1 cellular context compared by ENCODE assay signal in the genomic region with DNA sequence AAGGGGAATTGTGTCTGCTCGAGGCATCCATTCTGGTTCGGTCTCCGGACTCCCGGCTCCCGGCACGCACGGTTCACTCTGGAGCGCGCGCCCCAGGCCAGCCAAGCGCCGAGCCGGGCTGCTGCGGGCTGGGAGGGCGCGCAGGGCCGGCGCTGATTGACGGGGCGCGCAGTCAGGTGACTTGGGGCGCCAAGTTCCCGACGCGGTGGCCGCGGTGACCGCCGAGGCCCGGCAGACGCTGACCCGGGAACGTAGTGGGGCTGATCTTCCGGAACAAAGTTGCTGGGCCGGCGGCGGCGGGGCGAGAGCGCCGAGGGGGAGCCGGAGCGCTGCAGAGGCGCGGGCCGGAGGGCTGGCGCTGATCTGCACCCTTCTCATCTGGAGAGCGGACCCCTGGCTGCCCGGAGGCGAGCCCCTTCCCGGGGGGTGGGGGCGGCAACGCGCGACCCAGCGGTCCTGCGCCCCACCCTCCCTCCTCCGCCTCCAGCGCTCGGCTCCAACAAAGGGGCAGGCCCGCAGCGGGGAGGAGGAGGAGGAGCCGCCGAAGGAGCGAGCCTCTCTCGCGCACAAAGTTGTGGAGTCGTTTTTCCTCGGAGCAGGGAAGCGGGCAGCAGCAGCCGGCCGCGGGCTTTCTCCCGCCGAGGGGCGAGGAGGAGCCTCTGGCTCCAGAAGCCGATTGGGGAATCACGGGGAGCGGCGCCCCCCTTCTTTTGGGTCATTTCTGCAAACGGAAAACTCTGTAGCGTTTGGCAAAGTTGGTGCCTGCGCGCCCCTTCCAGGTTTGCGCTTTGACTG.
TF ChIP-seq lines count a peak whose summit lies in the region.

A gene (plus strand): TSS at position 583 of the 795 bp plus-strand sequence. CDS start 6,494 bp downstream, outside the sequence.

TF ChIP-seq in WTC11, 78 proteins besides CTCF, POLR2A, EP300 and RAD21 (continued from another document and continues in another):
- TF ChIP-seq, protein P1, sequence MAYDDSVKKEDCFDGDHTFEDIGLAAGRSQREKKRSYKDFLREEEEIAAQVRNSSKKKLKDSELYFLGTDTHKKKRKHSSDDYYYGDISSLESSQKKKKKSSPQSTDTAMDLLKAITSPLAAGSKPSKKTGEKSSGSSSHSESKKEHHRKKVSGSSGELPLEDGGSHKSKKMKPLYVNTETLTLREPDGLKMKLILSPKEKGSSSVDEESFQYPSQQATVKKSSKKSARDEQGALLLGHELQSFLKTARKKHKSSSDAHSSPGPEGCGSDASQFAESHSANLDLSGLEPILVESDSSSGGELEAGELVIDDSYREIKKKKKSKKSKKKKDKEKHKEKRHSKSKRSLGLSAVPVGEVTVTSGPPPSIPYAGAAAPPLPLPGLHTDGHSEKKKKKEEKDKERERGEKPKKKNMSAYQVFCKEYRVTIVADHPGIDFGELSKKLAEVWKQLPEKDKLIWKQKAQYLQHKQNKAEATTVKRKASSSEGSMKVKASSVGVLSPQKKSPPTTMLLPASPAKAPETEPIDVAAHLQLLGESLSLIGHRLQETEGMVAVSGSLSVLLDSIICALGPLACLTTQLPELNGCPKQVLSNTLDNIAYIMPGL (CRISPR knock-in tag; IDR thresholded peaks at IDR 0.05): peak; percentile 76; the same call in 1 of the 2 replicates
- TF ChIP-seq, protein P2, sequence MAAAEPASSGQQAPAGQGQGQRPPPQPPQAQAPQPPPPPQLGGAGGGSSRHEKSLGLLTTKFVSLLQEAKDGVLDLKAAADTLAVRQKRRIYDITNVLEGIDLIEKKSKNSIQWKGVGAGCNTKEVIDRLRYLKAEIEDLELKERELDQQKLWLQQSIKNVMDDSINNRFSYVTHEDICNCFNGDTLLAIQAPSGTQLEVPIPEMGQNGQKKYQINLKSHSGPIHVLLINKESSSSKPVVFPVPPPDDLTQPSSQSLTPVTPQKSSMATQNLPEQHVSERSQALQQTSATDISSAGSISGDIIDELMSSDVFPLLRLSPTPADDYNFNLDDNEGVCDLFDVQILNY (CRISPR knock-in tag; IDR thresholded peaks at IDR 0.05): peak; percentile 92
- TF ChIP-seq EMX1 (CRISPR knock-in tag; IDR thresholded peaks at IDR 0.05): no peak
- TF ChIP-seq, protein P3, sequence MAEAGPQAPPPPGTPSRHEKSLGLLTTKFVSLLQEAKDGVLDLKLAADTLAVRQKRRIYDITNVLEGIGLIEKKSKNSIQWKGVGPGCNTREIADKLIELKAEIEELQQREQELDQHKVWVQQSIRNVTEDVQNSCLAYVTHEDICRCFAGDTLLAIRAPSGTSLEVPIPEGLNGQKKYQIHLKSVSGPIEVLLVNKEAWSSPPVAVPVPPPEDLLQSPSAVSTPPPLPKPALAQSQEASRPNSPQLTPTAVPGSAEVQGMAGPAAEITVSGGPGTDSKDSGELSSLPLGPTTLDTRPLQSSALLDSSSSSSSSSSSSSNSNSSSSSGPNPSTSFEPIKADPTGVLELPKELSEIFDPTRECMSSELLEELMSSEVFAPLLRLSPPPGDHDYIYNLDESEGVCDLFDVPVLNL (CRISPR knock-in tag; IDR thresholded peaks at IDR 0.05; ENCODE audit: borderline replicate concordance, low read depth): 0 out of 2 replicates have a peak, but pooled peaks have one; percentile 30
- TF ChIP-seq, protein P4, sequence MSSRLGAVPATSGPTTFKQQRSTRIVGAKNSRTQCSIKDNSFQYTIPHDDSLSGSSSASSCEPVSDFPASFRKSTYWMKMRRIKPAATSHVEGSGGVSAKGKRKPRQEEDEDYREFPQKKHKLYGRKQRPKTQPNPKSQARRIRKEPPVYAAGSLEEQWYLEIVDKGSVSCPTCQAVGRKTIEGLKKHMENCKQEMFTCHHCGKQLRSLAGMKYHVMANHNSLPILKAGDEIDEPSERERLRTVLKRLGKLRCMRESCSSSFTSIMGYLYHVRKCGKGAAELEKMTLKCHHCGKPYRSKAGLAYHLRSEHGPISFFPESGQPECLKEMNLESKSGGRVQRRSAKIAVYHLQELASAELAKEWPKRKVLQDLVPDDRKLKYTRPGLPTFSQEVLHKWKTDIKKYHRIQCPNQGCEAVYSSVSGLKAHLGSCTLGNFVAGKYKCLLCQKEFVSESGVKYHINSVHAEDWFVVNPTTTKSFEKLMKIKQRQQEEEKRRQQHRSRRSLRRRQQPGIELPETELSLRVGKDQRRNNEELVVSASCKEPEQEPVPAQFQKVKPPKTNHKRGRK (CRISPR knock-in tag; IDR thresholded peaks at IDR 0.05; ENCODE audit: borderline replicate concordance): no peak
- TF ChIP-seq MXD4 (CRISPR knock-in tag; IDR thresholded peaks at IDR 0.05; ENCODE audit: borderline replicate concordance): no peak
- TF ChIP-seq, protein P5, sequence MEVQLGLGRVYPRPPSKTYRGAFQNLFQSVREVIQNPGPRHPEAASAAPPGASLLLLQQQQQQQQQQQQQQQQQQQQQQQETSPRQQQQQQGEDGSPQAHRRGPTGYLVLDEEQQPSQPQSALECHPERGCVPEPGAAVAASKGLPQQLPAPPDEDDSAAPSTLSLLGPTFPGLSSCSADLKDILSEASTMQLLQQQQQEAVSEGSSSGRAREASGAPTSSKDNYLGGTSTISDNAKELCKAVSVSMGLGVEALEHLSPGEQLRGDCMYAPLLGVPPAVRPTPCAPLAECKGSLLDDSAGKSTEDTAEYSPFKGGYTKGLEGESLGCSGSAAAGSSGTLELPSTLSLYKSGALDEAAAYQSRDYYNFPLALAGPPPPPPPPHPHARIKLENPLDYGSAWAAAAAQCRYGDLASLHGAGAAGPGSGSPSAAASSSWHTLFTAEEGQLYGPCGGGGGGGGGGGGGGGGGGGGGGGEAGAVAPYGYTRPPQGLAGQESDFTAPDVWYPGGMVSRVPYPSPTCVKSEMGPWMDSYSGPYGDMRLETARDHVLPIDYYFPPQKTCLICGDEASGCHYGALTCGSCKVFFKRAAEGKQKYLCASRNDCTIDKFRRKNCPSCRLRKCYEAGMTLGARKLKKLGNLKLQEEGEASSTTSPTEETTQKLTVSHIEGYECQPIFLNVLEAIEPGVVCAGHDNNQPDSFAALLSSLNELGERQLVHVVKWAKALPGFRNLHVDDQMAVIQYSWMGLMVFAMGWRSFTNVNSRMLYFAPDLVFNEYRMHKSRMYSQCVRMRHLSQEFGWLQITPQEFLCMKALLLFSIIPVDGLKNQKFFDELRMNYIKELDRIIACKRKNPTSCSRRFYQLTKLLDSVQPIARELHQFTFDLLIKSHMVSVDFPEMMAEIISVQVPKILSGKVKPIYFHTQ (CRISPR knock-in tag; IDR thresholded peaks at IDR 0.05): no peak
- TF ChIP-seq ZNF263 (CRISPR knock-in tag; IDR thresholded peaks at IDR 0.05; ENCODE audit: low read depth): 0 out of 2 replicates have a peak, but pooled peaks have one; percentile 34
- TF ChIP-seq, protein P6, sequence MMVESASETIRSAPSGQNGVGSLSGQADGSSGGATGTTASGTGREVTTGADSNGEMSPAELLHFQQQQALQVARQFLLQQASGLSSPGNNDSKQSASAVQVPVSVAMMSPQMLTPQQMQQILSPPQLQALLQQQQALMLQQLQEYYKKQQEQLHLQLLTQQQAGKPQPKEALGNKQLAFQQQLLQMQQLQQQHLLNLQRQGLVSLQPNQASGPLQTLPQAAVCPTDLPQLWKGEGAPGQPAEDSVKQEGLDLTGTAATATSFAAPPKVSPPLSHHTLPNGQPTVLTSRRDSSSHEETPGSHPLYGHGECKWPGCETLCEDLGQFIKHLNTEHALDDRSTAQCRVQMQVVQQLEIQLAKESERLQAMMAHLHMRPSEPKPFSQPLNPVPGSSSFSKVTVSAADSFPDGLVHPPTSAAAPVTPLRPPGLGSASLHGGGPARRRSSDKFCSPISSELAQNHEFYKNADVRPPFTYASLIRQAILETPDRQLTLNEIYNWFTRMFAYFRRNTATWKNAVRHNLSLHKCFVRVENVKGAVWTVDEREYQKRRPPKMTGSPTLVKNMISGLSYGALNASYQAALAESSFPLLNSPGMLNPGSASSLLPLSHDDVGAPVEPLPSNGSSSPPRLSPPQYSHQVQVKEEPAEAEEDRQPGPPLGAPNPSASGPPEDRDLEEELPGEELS (CRISPR knock-in tag; IDR thresholded peaks at IDR 0.05): peak; percentile 79; the same call in 1 of the 2 replicates
- no peak for TF ChIP-seq RELA (CRISPR knock-in tag; IDR thresholded peaks at IDR 0.05; ENCODE audit: borderline replicate concordance)
- TF ChIP-seq, protein P7, sequence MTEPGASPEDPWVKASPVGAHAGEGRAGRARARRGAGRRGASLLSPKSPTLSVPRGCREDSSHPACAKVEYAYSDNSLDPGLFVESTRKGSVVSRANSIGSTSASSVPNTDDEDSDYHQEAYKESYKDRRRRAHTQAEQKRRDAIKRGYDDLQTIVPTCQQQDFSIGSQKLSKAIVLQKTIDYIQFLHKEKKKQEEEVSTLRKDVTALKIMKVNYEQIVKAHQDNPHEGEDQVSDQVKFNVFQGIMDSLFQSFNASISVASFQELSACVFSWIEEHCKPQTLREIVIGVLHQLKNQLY (CRISPR knock-in tag; IDR thresholded peaks at IDR 0.05): no peak
- peak; percentile 71; the same call in 1 of the 2 replicates for TF ChIP-seq ZBTB21 (CRISPR knock-in tag; IDR thresholded peaks at IDR 0.05; ENCODE audit: borderline replicate concordance)
- no peak for TF ChIP-seq IRF2 (CRISPR knock-in tag; IDR thresholded peaks at IDR 0.05; ENCODE audit: borderline replicate concordance, low read depth)
- TF ChIP-seq, protein P8, sequence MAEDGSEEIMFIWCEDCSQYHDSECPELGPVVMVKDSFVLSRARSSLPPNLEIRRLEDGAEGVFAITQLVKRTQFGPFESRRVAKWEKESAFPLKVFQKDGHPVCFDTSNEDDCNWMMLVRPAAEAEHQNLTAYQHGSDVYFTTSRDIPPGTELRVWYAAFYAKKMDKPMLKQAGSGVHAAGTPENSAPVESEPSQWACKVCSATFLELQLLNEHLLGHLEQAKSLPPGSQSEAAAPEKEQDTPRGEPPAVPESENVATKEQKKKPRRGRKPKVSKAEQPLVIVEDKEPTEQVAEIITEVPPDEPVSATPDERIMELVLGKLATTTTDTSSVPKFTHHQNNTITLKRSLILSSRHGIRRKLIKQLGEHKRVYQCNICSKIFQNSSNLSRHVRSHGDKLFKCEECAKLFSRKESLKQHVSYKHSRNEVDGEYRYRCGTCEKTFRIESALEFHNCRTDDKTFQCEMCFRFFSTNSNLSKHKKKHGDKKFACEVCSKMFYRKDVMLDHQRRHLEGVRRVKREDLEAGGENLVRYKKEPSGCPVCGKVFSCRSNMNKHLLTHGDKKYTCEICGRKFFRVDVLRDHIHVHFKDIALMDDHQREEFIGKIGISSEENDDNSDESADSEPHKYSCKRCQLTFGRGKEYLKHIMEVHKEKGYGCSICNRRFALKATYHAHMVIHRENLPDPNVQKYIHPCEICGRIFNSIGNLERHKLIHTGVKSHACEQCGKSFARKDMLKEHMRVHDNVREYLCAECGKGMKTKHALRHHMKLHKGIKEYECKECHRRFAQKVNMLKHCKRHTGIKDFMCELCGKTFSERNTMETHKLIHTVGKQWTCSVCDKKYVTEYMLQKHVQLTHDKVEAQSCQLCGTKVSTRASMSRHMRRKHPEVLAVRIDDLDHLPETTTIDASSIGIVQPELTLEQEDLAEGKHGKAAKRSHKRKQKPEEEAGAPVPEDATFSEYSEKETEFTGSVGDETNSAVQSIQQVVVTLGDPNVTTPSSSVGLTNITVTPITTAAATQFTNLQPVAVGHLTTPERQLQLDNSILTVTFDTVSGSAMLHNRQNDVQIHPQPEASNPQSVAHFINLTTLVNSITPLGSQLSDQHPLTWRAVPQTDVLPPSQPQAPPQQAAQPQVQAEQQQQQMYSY (CRISPR knock-in tag; IDR thresholded peaks at IDR 0.05): peak; percentile 21; the same call in 1 of the 2 replicates
- TF ChIP-seq, protein P9, sequence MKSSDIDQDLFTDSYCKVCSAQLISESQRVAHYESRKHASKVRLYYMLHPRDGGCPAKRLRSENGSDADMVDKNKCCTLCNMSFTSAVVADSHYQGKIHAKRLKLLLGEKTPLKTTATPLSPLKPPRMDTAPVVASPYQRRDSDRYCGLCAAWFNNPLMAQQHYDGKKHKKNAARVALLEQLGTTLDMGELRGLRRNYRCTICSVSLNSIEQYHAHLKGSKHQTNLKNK (CRISPR knock-in tag; IDR thresholded peaks at IDR 0.05): no peak
- TF ChIP-seq RORB (CRISPR knock-in tag; IDR thresholded peaks at IDR 0.05): no peak
- no peak for TF ChIP-seq SOX15 (CRISPR knock-in tag; IDR thresholded peaks at IDR 0.05)
- no peak for TF ChIP-seq NR2C2 (CRISPR knock-in tag; IDR thresholded peaks at IDR 0.05)
- no peak for TF ChIP-seq FOXJ3 (CRISPR knock-in tag; IDR thresholded peaks at IDR 0.05; ENCODE audit: borderline replicate concordance)
- no peak for TF ChIP-seq OVOL2 (CRISPR knock-in tag; IDR thresholded peaks at IDR 0.05; ENCODE audit: borderline replicate concordance)
- TF ChIP-seq ZNF121 (CRISPR knock-in tag; IDR thresholded peaks at IDR 0.05): no peak
- TF ChIP-seq FOXK1 (CRISPR knock-in tag; IDR thresholded peaks at IDR 0.05): peak; percentile 87
- TF ChIP-seq, protein P10, sequence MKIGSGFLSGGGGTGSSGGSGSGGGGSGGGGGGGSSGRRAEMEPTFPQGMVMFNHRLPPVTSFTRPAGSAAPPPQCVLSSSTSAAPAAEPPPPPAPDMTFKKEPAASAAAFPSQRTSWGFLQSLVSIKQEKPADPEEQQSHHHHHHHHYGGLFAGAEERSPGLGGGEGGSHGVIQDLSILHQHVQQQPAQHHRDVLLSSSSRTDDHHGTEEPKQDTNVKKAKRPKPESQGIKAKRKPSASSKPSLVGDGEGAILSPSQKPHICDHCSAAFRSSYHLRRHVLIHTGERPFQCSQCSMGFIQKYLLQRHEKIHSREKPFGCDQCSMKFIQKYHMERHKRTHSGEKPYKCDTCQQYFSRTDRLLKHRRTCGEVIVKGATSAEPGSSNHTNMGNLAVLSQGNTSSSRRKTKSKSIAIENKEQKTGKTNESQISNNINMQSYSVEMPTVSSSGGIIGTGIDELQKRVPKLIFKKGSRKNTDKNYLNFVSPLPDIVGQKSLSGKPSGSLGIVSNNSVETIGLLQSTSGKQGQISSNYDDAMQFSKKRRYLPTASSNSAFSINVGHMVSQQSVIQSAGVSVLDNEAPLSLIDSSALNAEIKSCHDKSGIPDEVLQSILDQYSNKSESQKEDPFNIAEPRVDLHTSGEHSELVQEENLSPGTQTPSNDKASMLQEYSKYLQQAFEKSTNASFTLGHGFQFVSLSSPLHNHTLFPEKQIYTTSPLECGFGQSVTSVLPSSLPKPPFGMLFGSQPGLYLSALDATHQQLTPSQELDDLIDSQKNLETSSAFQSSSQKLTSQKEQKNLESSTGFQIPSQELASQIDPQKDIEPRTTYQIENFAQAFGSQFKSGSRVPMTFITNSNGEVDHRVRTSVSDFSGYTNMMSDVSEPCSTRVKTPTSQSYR (CRISPR knock-in tag; IDR thresholded peaks at IDR 0.05): no peak
- no peak for TF ChIP-seq KAT7 (CRISPR knock-in tag; IDR thresholded peaks at IDR 0.05; ENCODE audit: borderline replicate concordance)
- no peak for TF ChIP-seq NR3C1 (CRISPR knock-in tag; conservative IDR thresholded peaks at IDR 0.05; ENCODE audit: low read depth)
- no peak for TF ChIP-seq CREM (CRISPR knock-in tag; IDR thresholded peaks at IDR 0.05)
- TF ChIP-seq ZNF423 (CRISPR knock-in tag; IDR thresholded peaks at IDR 0.05): peak; percentile 91
- TF ChIP-seq, protein P11, sequence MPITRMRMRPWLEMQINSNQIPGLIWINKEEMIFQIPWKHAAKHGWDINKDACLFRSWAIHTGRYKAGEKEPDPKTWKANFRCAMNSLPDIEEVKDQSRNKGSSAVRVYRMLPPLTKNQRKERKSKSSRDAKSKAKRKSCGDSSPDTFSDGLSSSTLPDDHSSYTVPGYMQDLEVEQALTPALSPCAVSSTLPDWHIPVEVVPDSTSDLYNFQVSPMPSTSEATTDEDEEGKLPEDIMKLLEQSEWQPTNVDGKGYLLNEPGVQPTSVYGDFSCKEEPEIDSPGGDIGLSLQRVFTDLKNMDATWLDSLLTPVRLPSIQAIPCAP (CRISPR knock-in tag; IDR thresholded peaks at IDR 0.05): 0 out of 2 replicates have a peak, but pooled peaks have one; percentile 57
- TF ChIP-seq ZNF232 (CRISPR knock-in tag; IDR thresholded peaks at IDR 0.05): peak; percentile 20; the same call in 1 of the 2 replicates
- TF ChIP-seq NFATC4 (CRISPR knock-in tag; IDR thresholded peaks at IDR 0.05): no peak
